20 cellular contexts compared by ENCODE assay signal in the genomic region with DNA sequence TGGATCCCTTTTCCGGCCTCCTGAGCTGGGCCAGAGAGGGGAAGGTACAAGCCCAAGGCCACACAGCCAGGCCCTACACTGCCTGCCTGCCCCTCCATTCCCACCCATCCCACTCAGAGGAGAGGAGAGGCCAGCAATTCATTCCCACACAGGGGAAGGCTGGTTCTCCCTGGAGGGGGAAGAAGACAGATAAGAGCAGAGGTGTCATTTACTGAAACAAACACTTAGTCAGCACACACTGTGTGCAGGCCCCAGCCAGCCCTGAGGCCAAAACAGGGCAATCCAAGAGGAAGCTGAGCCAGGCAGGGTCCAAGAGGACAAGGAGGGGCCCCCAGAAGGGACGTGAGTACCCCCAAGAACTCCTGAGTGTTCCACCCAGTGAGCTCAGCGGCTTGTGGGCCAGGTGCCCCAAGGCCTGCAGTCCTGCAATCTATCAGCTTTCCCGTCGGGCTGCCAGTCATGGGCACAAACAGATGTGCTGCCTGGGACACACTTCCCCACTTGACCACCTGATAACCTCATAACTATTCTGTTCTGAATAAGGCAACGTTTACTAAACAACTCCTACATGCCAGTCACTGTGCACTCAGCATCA. TPM values are rescaled to one million over a fixed set of nuclear protein-coding genes. Genes with fewer than 3 reads are reported as not detected.
DNase-seq lines count a peak whose midpoint lies in the region; ATAC-seq and TF ChIP-seq lines count a peak whose summit lies in the region.
"Had no signal": no experiment of that assay in that cellular context is flagged by ENCODE, and none has a peak within 500 bp of the region (broad histone marks: within the 10 kb centered on the region; RNA-seq: fewer than 3 reads in every experiment).

No MANE protein-coding gene starts in this region.

- dilution Hi-C loops in IMR-90 (cut with HindIII; ENCODE audit: low sequenced_read_pairs, unreplicated experiment) = no loop called here

- no peak overlapping the region for H2BK15ac ChIP-seq in IMR-90 (ENCODE audit: low read depth, low read length)
- H2BK15ac ChIP-seq in mesendoderm (replicated peaks; ENCODE audit: low read depth) = no peak overlapping the region

- peaks cover 5% of the 10 kb centered on the region; the same call in 1 of the 2 replicates for H3K9me1 ChIP-seq in IMR-90 (ENCODE audit: insufficient read depth, low read length)

- H3K4me3 ChIP-seq in IMR-90 (ENCODE audit: insufficient read depth, low read depth, low read length) (no peak overlapping the region), endodermal cell (ENCODE audit: low read length) (no peak overlapping the region), mesendoderm (ENCODE audit: low read length) (no peak overlapping the region)
- no peak overlapping the region for H3K4me3 ChIP-seq in CD8-positive, alpha-beta T cell (ENCODE audit: low read depth, low read length)
- H3K4me3 ChIP-seq: breast epithelium, heart right ventricle, Peyer's patch, prostate gland, SK-N-MC, skin epidermis, thoracic aorta had no signal

- no peak overlapping the region for H2BK5ac ChIP-seq in IMR-90 (ENCODE audit: low read depth, low read length, poor library complexity, severe bottlenecking)
- no peak overlapping the region for H2BK5ac ChIP-seq in mesendoderm (ENCODE audit: low read length)

- DNase-seq in EH (ENCODE audit: low read depth) = peak; percentile 35
- DNase-seq in IMR-90 = peak; percentile 31
- DNase-seq in endodermal cell = no peak
- peak; percentile 69 for DNase-seq in mesendoderm
- no peak for DNase-seq in CD8-positive, alpha-beta T cell
- DNase-seq in NCI-H1436 (lab: John Stamatoyannopoulos, UW) = no peak
- no peak for DNase-seq in activated CD8-positive, alpha-beta T cell treated with anti-CD3 and anti-CD28 coated beads, Interleukin-2, amount 10 ng/mL, durations not matched to agents 7 days and 5 days
- DNase-seq: activated CD4-positive, CD25-positive, alpha-beta regulatory T cell; activated T-cell treated with anti-CD3 and anti-CD28 coated beads, Interleukin-2, amount 50 U/mL, for 1 hour; CD4-positive, alpha-beta T cell; heart right ventricle; NCI-H1092 treated with DMSO at 0.1 percent for 48 hours; NCI-H2029 treated with DMSO at 0.1 percent for 48 hours; Peyer's patch; stimulated activated naive CD4-positive, alpha-beta T cell had no signal

- peak overlapping the region; percentile 61 for H2AK9ac ChIP-seq in IMR-90 (replicated peaks; ENCODE audit: low read depth, low read length, poor library complexity)

- no peaks in the 10 kb centered on the region for H3K9me3 Mint-ChIP-seq in endodermal cell
- no peaks in the 10 kb centered on the region for H3K9me3 Mint-ChIP-seq in CD8-positive, alpha-beta T cell
- no peaks in the 10 kb centered on the region for H3K9me3 Mint-ChIP-seq in activated CD8-positive, alpha-beta T cell treated with anti-CD3 and anti-CD28 coated beads, Interleukin-2, amount 10 ng/mL, durations not matched to agents 7 days and 5 days (ENCODE audit: insufficient read depth)
- H3K9me3 Mint-ChIP-seq: CD4-positive, alpha-beta T cell had no signal

- H3K9me3 ChIP-seq in IMR-90 (ENCODE audit: control insufficient read depth, insufficient read depth, low read length) (no peaks in the 10 kb centered on the region), endodermal cell (ENCODE audit: control insufficient read depth, low read length) (no peaks in the 10 kb centered on the region)
- no peaks in the 10 kb centered on the region for H3K9me3 ChIP-seq in CD8-positive, alpha-beta T cell (ENCODE audit: low read length)
- H3K9me3 ChIP-seq: breast epithelium, heart right ventricle, Peyer's patch, prostate gland, thoracic aorta had no signal

- H3K18ac ChIP-seq in IMR-90 (ENCODE audit: low read depth, low read length) (no peak overlapping the region), mesendoderm (ENCODE audit: low read length) (no peak overlapping the region)

- H3K4me1 ChIP-seq in IMR-90 (ENCODE audit: control insufficient read depth, insufficient read depth, low read length) (peaks cover 22% of the 10 kb centered on the region), endodermal cell (ENCODE audit: control insufficient read depth, insufficient read depth, low read length) (peaks cover 10% of the 10 kb centered on the region), mesendoderm (ENCODE audit: control insufficient read depth, low read depth, low read length) (peaks cover 12% of the 10 kb centered on the region)
- peaks cover 33% of the 10 kb centered on the region for H3K4me1 ChIP-seq in CD8-positive, alpha-beta T cell (ENCODE audit: insufficient read depth, low read length)
- H3K4me1 ChIP-seq: breast epithelium, prostate gland had no signal

- H3K9ac ChIP-seq in IMR-90 (ENCODE audit: low read depth, low read length) (no peak overlapping the region), endodermal cell (ENCODE audit: extremely low read depth, low read length, poor library complexity, severe bottlenecking) (no peak overlapping the region), mesendoderm (ENCODE audit: low read length) (peak overlapping the region; percentile 3)

- in situ Hi-C loops in IMR-90 (cut with MboI; ENCODE audit: low sequenced_read_pairs) = loop anchor here (10.0 kb wide), 1 partner anchor 84 kb away; no protein-coding TSS in a partner anchor

- no peak overlapping the region for H3K56ac ChIP-seq in IMR-90 (ENCODE audit: extremely low read depth, insufficient read depth, low read length)
- peak overlapping the region; percentile 77 for H3K56ac ChIP-seq in mesendoderm (ENCODE audit: low read length)

- TF ChIP-seq RAD21 in IMR-90 (IDR thresholded peaks at IDR 0.05; ENCODE audit: low read length) = no peak

- H3K4me2 ChIP-seq in IMR-90 (ENCODE audit: low read depth, low read length) = no peak overlapping the region
- H3K4me2 ChIP-seq in mesendoderm (ENCODE audit: low read length) = no peak overlapping the region

- H3K23ac ChIP-seq in IMR-90 (ENCODE audit: low read depth, low read length) (no peak overlapping the region), mesendoderm (ENCODE audit: low read length) (no peak overlapping the region)

- no peaks in the 10 kb centered on the region for H3K79me2 ChIP-seq in mesendoderm (ENCODE audit: control insufficient read depth, insufficient read depth, low read length)

- intact Hi-C loops in IMR-90 (cut with micrococcal nuclease) = loop anchor here (5.0 kb wide), 2 partner anchors 46 to 186 kb away; a partner anchor contains a TSS
- intact Hi-C loops in CD8-positive, alpha-beta T cell (cut with DNase I, micrococcal nuclease) = no loop called here

- H4K20me1 ChIP-seq in IMR-90 (ENCODE audit: insufficient read depth, low read length) = peaks cover 37% of the 10 kb centered on the region

- TF ChIP-seq POLR2A in IMR-90 (IDR thresholded peaks at IDR 0.05; ENCODE audit: low read depth, low read length) = no peak

- POLR2A ChIA-PET in IMR-90 (lab: Charles Lee; ENCODE audit: unreplicated experiment) = no interaction called here
- POLR2A ChIA-PET in CD8-positive, alpha-beta T cell (lab: Charles Lee) = no interaction called here
- POLR2A ChIA-PET in activated CD8-positive, alpha-beta T cell treated with anti-CD3 and anti-CD28 coated beads, Interleukin-2, amount 10 ng/mL, durations not matched to agents 7 days and 5 days (lab: Charles Lee) = interaction anchor here (0.6 kb wide), 1 partner anchor 449 kb away, joined by 3 read pairs; no protein-coding TSS in a partner anchor

- no peak overlapping the region for H2BK20ac ChIP-seq in IMR-90 (ENCODE audit: low read depth, low read length)

- H3K27me3 Mint-ChIP-seq in endodermal cell (ENCODE audit: insufficient read depth) = peaks cover under 1% of the 10 kb centered on the region
- no peaks in the 10 kb centered on the region for H3K27me3 Mint-ChIP-seq in CD8-positive, alpha-beta T cell (ENCODE audit: low read depth)
- H3K27me3 Mint-ChIP-seq in activated CD8-positive, alpha-beta T cell treated with anti-CD3 and anti-CD28 coated beads, Interleukin-2, amount 10 ng/mL, durations not matched to agents 7 days and 5 days (ENCODE audit: low read depth) = no peaks in the 10 kb centered on the region
- H3K27me3 Mint-ChIP-seq: CD4-positive, alpha-beta T cell had no signal

- H3K4ac ChIP-seq in IMR-90 (ENCODE audit: low read depth, low read length) (no peak overlapping the region), mesendoderm (ENCODE audit: low read depth, low read length) (no peak overlapping the region)

- peaks cover 0 to 3% of the 10 kb centered on the region in 2 experiments; a peak in 1 of 4 replicates for H3K79me1 ChIP-seq in IMR-90 (ENCODE audit: low read depth in 1 of 2, low read length in 2 of 2)
- no peaks in the 10 kb centered on the region for H3K79me1 ChIP-seq in mesendoderm (ENCODE audit: low read length)

- H4K8ac ChIP-seq in IMR-90 (ENCODE audit: low read depth in 2 of 2, low read length in 2 of 2) (no peak overlapping the region), mesendoderm (ENCODE audit: low read depth, low read length) (no peak overlapping the region)

- H3K4me3 Mint-ChIP-seq in endodermal cell = no peak overlapping the region
- no peak overlapping the region for H3K4me3 Mint-ChIP-seq in CD8-positive, alpha-beta T cell
- no peak overlapping the region for H3K4me3 Mint-ChIP-seq in activated CD8-positive, alpha-beta T cell treated with anti-CD3 and anti-CD28 coated beads, Interleukin-2, amount 10 ng/mL, durations not matched to agents 7 days and 5 days
- H3K4me3 Mint-ChIP-seq: CD4-positive, alpha-beta T cell had no signal

- no peak overlapping the region for H4K91ac ChIP-seq in IMR-90 (ENCODE audit: insufficient read depth, low read depth, low read length)

- H3K27ac Mint-ChIP-seq in endodermal cell = peak overlapping the region; percentile 53
- H3K27ac Mint-ChIP-seq in CD8-positive, alpha-beta T cell = no peak overlapping the region
- no peak overlapping the region for H3K27ac Mint-ChIP-seq in activated CD8-positive, alpha-beta T cell treated with anti-CD3 and anti-CD28 coated beads, Interleukin-2, amount 10 ng/mL, durations not matched to agents 7 days and 5 days
- H3K27ac Mint-ChIP-seq: CD4-positive, alpha-beta T cell had no signal

- H4K5ac ChIP-seq in IMR-90 (ENCODE audit: low read depth, low read length) (no peak overlapping the region), mesendoderm (ENCODE audit: low read length) (no peak overlapping the region)

- H3K27me3 ChIP-seq in IMR-90 (ENCODE audit: control insufficient read depth, insufficient read depth, low read length) (no peaks in the 10 kb centered on the region), endodermal cell (ENCODE audit: control insufficient read depth, insufficient read depth, low read length, poor library complexity, severe bottlenecking) (no peaks in the 10 kb centered on the region), mesendoderm (ENCODE audit: insufficient read depth, low read length, poor library complexity) (no peaks in the 10 kb centered on the region)
- H3K27me3 ChIP-seq in CD8-positive, alpha-beta T cell (ENCODE audit: insufficient read depth, low read length) = no peaks in the 10 kb centered on the region
- H3K27me3 ChIP-seq: breast epithelium, heart right ventricle, Peyer's patch had no signal

- no TSS peak for BruUV-seq in IMR-90 (replicated peaks; lab: Mats Ljungman, UMichigan)

- H2BK120ac ChIP-seq in IMR-90 (ENCODE audit: low read depth, low read length) (no peak overlapping the region), mesendoderm (ENCODE audit: low read depth, low read length) (no peak overlapping the region)

- H3K4me1 Mint-ChIP-seq in endodermal cell = peaks cover 33% of the 10 kb centered on the region
- H3K4me1 Mint-ChIP-seq in CD8-positive, alpha-beta T cell (ENCODE audit: low read depth) = peaks cover 38% of the 10 kb centered on the region
- peaks cover 59% of the 10 kb centered on the region for H3K4me1 Mint-ChIP-seq in activated CD8-positive, alpha-beta T cell treated with anti-CD3 and anti-CD28 coated beads, Interleukin-2, amount 10 ng/mL, durations not matched to agents 7 days and 5 days (ENCODE audit: low read depth)

- CTCF ChIA-PET in IMR-90 (lab: Yijun Ruan, JAX) = no interaction called here
- CTCF ChIA-PET in CD8-positive, alpha-beta T cell (lab: Charles Lee) = interaction anchor here (1.3 to 2.2 kb wide), 2 partner anchors 41 to 83 kb away, joined by 3 to 6 read pairs; no protein-coding TSS in a partner anchor
- CTCF ChIA-PET in activated CD8-positive, alpha-beta T cell treated with anti-CD3 and anti-CD28 coated beads, Interleukin-2, amount 10 ng/mL, durations not matched to agents 7 days and 5 days (lab: Charles Lee) = interaction anchor here (1.9 kb wide), 1 partner anchor 41 kb away, joined by 6 read pairs; no protein-coding TSS in a partner anchor

- H2AFZ ChIP-seq in IMR-90 (replicated peaks; ENCODE audit: low read length, poor library complexity) = peak overlapping the region; percentile 33

- no peaks in the 10 kb centered on the region for H3K36me3 ChIP-seq in IMR-90 (ENCODE audit: control insufficient read depth, insufficient read depth, low read length)
- no peaks in the 10 kb centered on the region for H3K36me3 ChIP-seq in endodermal cell (ENCODE audit: control insufficient read depth, insufficient read depth, low read length)
- H3K36me3 ChIP-seq in mesendoderm (ENCODE audit: control insufficient read depth, insufficient read depth, low read length) = no peaks in the 10 kb centered on the region
- no peaks in the 10 kb centered on the region for H3K36me3 ChIP-seq in CD8-positive, alpha-beta T cell (ENCODE audit: insufficient read depth, low read length)
- H3K36me3 ChIP-seq: breast epithelium, heart right ventricle, Peyer's patch, prostate gland, thoracic aorta had no signal

- no peak for TF ChIP-seq CTCF in IMR-90 (conservative IDR thresholded peaks at IDR 0.05; ENCODE audit: low read depth, low read length)
- no peak for TF ChIP-seq CTCF in endodermal cell (conservative IDR thresholded peaks at IDR 0.05)
- TF ChIP-seq CTCF in CD8-positive, alpha-beta T cell (IDR thresholded peaks at IDR 0.05) = no peak

- ATAC-seq in IMR-90 (ENCODE audit: low read depth) = peak; percentile 40
- ATAC-seq in CD8-positive, alpha-beta T cell = no peak
- no peak for ATAC-seq in activated CD8-positive, alpha-beta T cell treated with anti-CD3 and anti-CD28 coated beads, Interleukin-2, amount 10 ng/mL, durations not matched to agents 7 days and 5 days

- no peak overlapping the region for H3K14ac ChIP-seq in IMR-90 (replicated peaks; ENCODE audit: low read depth, low read length)

- WGBS in IMR-90 (ENCODE audit: extremely low coverage in 2 of 2, insufficient read length in 1 of 2), 2 experiments = no CpG with 5 or more reads among the region's 6 CpGs
- 80 to 81% methylated on average over 5 to 6 of the region's 6 CpGs for WGBS in endodermal cell (ENCODE audit: insufficient coverage in 1 of 2, insufficient read length in 1 of 2), 2 experiments
- WGBS in mesendoderm (ENCODE audit: extremely low coverage, insufficient coverage, low lambda C conversion rate) = no CpG with 5 or more reads among the region's 6 CpGs

- H3K27ac ChIP-seq in IMR-90 (ENCODE audit: insufficient read depth, low read length) = no peak overlapping the region
- H3K27ac ChIP-seq in endodermal cell (ENCODE audit: low read depth, low read length) = no peak overlapping the region
- no peak overlapping the region for H3K27ac ChIP-seq in mesendoderm (ENCODE audit: low read depth, low read length)
- no peak overlapping the region for H3K27ac ChIP-seq in CD8-positive, alpha-beta T cell (ENCODE audit: low read depth, low read length)
- H3K27ac ChIP-seq: breast epithelium, heart right ventricle, Peyer's patch, prostate gland, SK-N-MC, skin epidermis, thoracic aorta had no signal

- H3K36me3 Mint-ChIP-seq in endodermal cell (ENCODE audit: low read depth) = no peaks in the 10 kb centered on the region
- H3K36me3 Mint-ChIP-seq in CD8-positive, alpha-beta T cell = no peaks in the 10 kb centered on the region
- no peaks in the 10 kb centered on the region for H3K36me3 Mint-ChIP-seq in activated CD8-positive, alpha-beta T cell treated with anti-CD3 and anti-CD28 coated beads, Interleukin-2, amount 10 ng/mL, durations not matched to agents 7 days and 5 days (ENCODE audit: low read depth)

- no peak overlapping the region for H2AK5ac ChIP-seq in IMR-90 (ENCODE audit: low read depth, low read length)
- no peak overlapping the region for H2AK5ac ChIP-seq in mesendoderm (ENCODE audit: low read length)

RNA-seq across cellular contexts. Expression of a gene that starts 15.8 kb away (rescaled TPM):
- 2.2 and 2.5 TPM in 2 replicates for total RNA-seq in IMR-90 (2012; rRNA removed)
- 11.9 TPM in 2 replicates for polyA plus RNA-seq in IMR-90 (2012; rRNA removed)
- 6.4 and 15.9 TPM in 2 replicates for polyA plus RNA-seq in IMR-90 (2012; cell fraction: cytosol; rRNA removed)
- 38.7 and 77.7 TPM in 2 replicates for polyA plus RNA-seq in IMR-90 (2012; cell fraction: nucleus; rRNA removed; ENCODE audit: low replicate concordance)
- 10 to 100 TPM; 13.1 to 22.7 TPM for total RNA-seq in endodermal cell
- 37.3 TPM for polyA plus RNA-seq in endodermal cell (2013, experiment 1 of 2)
- polyA plus RNA-seq in endodermal cell (2013, experiment 2 of 2) = 34.7 TPM
- 4.9 TPM for polyA plus RNA-seq in mesendoderm (2013, experiment 1 of 2)
- 5.2 TPM for polyA plus RNA-seq in mesendoderm (2013, experiment 2 of 2)
- total RNA-seq in CD8-positive, alpha-beta T cell = under 1 TPM; 0.25 to 0.79 TPM
- under 1 TPM; 0.05 to 0.37 TPM for total RNA-seq in activated CD8-positive, alpha-beta T cell treated with anti-CD3 and anti-CD28 coated beads, Interleukin-2, amount 10 ng/mL, durations not matched to agents 7 days and 5 days

RNA-seq across cellular contexts. Expression of a gene that starts 44.5 kb away (rescaled TPM):
- total RNA-seq in IMR-90 (2012; rRNA removed) (28.6 and 34.2 TPM in 2 replicates), endodermal cell (1 to 10 TPM; 7.4 to 9.9 TPM)
- 62.8 and 65.2 TPM in 2 replicates for polyA plus RNA-seq in IMR-90 (2012; rRNA removed)
- 30.1 and 39.5 TPM in 2 replicates for polyA plus RNA-seq in IMR-90 (2012; cell fraction: cytosol; rRNA removed)
- 228 and 260 TPM in 2 replicates for polyA plus RNA-seq in IMR-90 (2012; cell fraction: nucleus; rRNA removed; ENCODE audit: low replicate concordance)
- 3.6 TPM for polyA plus RNA-seq in endodermal cell (2013, experiment 1 of 2)
- 2.7 TPM for polyA plus RNA-seq in endodermal cell (2013, experiment 2 of 2)
- polyA plus RNA-seq in mesendoderm (2013, experiment 1 of 2) = 3.3 TPM
- 3.5 TPM for polyA plus RNA-seq in mesendoderm (2013, experiment 2 of 2)
- total RNA-seq in CD8-positive, alpha-beta T cell = under 1 TPM in 1 of 2 experiments, not detected in 1; 0.92 TPM
- total RNA-seq in activated CD8-positive, alpha-beta T cell treated with anti-CD3 and anti-CD28 coated beads, Interleukin-2, amount 10 ng/mL, durations not matched to agents 7 days and 5 days = not detected
- total RNA-seq: CD4-positive, alpha-beta T cell had no signal

Comparison
In these comparisons a context has a peak if more than half of its experiments do, and no peak if none do; other contexts are left out.
1. DNase-seq: peak in EH (single experiment), IMR-90 (single experiment) and mesendoderm (single experiment); none in endodermal cell (single experiment), CD8-positive, alpha-beta T cell (0 of 7), NCI-H1436 (single experiment) and activated CD8-positive, alpha-beta T cell treated with anti-CD3 and anti-CD28 coated beads, Interleukin-2, amount 10 ng/mL, durations not matched to agents 7 days and 5 days (single experiment).
2. RNA of a gene that starts 44.5 kb away (total RNA-seq): 28.6 to 34.2 TPM in IMR-90 and 7.4 to 9.9 TPM in endodermal cell; 0.92 TPM in CD8-positive, alpha-beta T cell and not detected in activated CD8-positive, alpha-beta T cell treated with anti-CD3 and anti-CD28 coated beads, Interleukin-2, amount 10 ng/mL, durations not matched to agents 7 days and 5 days; every median in the first group is over 4 times any median in the second.